8 cellular contexts compared by ENCODE assay signal in the genomic region with DNA sequence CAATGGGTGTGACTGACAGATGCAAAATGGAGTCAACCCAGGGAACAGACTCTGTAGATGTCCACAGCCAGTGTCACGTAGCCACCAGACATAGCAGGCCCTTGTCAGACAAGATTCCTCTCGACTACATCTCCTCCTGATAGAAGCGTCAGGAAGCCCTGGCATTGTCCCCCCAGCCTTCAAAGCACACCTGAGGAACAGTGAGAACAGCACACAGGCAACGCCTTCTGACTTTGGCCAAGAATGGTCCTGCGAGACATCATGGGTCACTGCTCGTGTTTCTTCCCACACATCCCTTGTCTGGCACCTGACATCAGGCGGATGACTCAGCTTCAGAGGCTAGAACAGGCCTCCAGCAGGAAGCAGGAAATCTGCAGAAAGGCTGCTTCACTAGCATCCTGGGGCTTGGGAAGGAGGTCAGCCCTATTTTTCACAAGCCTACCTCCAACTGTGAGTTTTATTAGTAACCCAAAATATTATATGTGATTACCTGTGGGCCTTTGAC. TPM values are rescaled to one million over a fixed set of nuclear protein-coding genes. Genes with fewer than 3 reads are reported as not detected.
"Had no signal": no experiment of that assay in that cellular context is flagged by ENCODE, and none has a peak within 500 bp of the region (broad histone marks: within the 10 kb centered on the region; RNA-seq: fewer than 3 reads in every experiment).

No MANE protein-coding gene starts in this region.

- FAIRE-seq: H54, HTR-8/SVneo had no signal

- H3K27ac ChIP-seq: GM23248 had no signal

- H2AFZ ChIP-seq: GM23248 had no signal

- H3K4me3 ChIP-seq: GM23248 had no signal

- H3K9ac ChIP-seq: GM23248 had no signal

- H3K9me3 Mint-ChIP-seq: H9 had no signal

- H3K27ac Mint-ChIP-seq: H9 had no signal

- DNase-seq: GM23248, GOT3, H9, HCEC 1CT, IMR-90 had no signal

- H3K4me3 Mint-ChIP-seq: H9 had no signal

RNA-seq across cellular contexts. Expression of gene GPR26, which starts 52.8 kb away (rescaled TPM):
- total RNA-seq: GM23248, HT-29, IMR-90 had no signal
- polyA plus RNA-seq: GM23248, IMR-90 had no signal
